9 cellular contexts compared by ENCODE assay signal in the genomic region with DNA sequence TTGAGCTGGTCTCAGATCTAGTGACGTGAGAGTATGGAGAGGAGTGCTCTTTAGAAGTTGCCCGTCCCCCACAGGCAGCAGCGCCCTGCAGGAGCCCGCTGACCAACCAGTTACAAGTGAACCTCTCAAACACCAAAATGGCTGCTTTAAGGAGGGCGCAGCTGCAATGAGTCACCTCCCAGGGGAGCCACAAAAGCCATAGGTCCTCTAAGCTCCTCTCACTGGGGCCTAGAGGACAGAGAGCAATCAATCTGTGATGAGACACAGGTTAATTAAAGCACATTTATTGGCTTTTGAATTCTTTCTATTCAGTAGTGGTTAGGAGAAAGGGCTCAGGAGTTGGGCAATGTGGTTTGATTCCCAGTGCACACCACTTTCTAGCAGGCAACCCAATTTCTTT. TPM values are rescaled to one million over a fixed set of nuclear protein-coding genes. Genes with fewer than 3 reads are reported as not detected.
DNase-seq lines count a peak whose midpoint lies in the region; ATAC-seq and TF ChIP-seq lines count a peak whose summit lies in the region.
"Had no signal": no experiment of that assay in that cellular context is flagged by ENCODE, and none has a peak within 500 bp of the region (broad histone marks: within the 10 kb centered on the region; RNA-seq: fewer than 3 reads in every experiment).

No MANE protein-coding gene starts in this region.

- H3K9me3 ChIP-seq in left ventricle myocardium inferior (replicated peaks) (no peaks in the 10 kb centered on the region), right cardiac atrium (ENCODE audit: control insufficient read depth, low read length) (no peaks in the 10 kb centered on the region)
- H3K9me3 ChIP-seq: right atrium auricular region had no signal

- H3K4me1 Mint-ChIP-seq in WTC11: peaks cover 48% of the 10 kb centered on the region

- H3K27me3 Mint-ChIP-seq in WTC11 (ENCODE audit: low read depth): no peaks in the 10 kb centered on the region
- H3K27me3 Mint-ChIP-seq: IgD-negative memory B cell had no signal

- H3K27ac Mint-ChIP-seq in WTC11: no peak overlapping the region
- H3K27ac Mint-ChIP-seq: IgD-negative memory B cell had no signal

- no peak for DNase-seq in left ventricle myocardium inferior
- no peak for DNase-seq in right cardiac atrium
- DNase-seq in WTC11 (ENCODE audit: low spot score): peak; percentile 20
- DNase-seq in cerebellar nuclear complex (lab: John Stamatoyannopoulos, UW): no peak
- no peak for DNase-seq in RPMI8226
- no peak for DNase-seq in D341Med (ENCODE audit: low spot score)
- DNase-seq: stimulated activated naive CD8-positive, alpha-beta T cell treated with anti-CD3 and anti-CD28 coated beads, Interleukin-15, Interleukin-2, amounts not matched to agents 100 U/mL and 50 U/mL, for 24 hours had no signal

- H3K36me3 ChIP-seq in left ventricle myocardium inferior: peaks cover 5% of the 10 kb centered on the region
- H3K36me3 ChIP-seq: right atrium auricular region had no signal

- no peak for TF ChIP-seq CTCF in left ventricle myocardium inferior (IDR thresholded peaks at IDR 0.05; ENCODE audit: borderline replicate concordance)
- no peak for TF ChIP-seq CTCF in WTC11 (IDR thresholded peaks at IDR 0.05)

- no peak overlapping the region for H3K4me3 ChIP-seq in left ventricle myocardium inferior
- no peak overlapping the region for H3K4me3 ChIP-seq in right cardiac atrium (ENCODE audit: low read length)
- H3K4me3 ChIP-seq: right atrium auricular region had no signal

- H3K27me3 ChIP-seq in left ventricle myocardium inferior (ENCODE audit: low read depth) (no peaks in the 10 kb centered on the region), right cardiac atrium (ENCODE audit: control insufficient read depth, insufficient read depth) (no peaks in the 10 kb centered on the region)
- H3K27me3 ChIP-seq: right atrium auricular region had no signal

- no peaks in the 10 kb centered on the region for H3K9me3 Mint-ChIP-seq in WTC11
- H3K9me3 Mint-ChIP-seq: IgD-negative memory B cell had no signal

- POLR2A ChIA-PET in WTC11 (lab: Charles Lee): no interaction called here

- no peak overlapping the region for H3K4me3 Mint-ChIP-seq in WTC11
- H3K4me3 Mint-ChIP-seq: IgD-negative memory B cell had no signal

- intact Hi-C loops in left ventricle myocardium inferior (cut with micrococcal nuclease): loop anchor here (10.0 kb wide), 1 partner anchor 150 kb away; no protein-coding TSS in a partner anchor
- intact Hi-C loops in right cardiac atrium (cut with DNase I): loop anchor here in 1 of 4 donors (10.0 kb wide), 1 partner anchor 90 kb away; a partner anchor contains a TSS

- H3K4me1 ChIP-seq in left ventricle myocardium inferior (peaks cover 60% of the 10 kb centered on the region), right cardiac atrium (ENCODE audit: control insufficient read depth, insufficient read depth, low read length) (peaks cover 8% of the 10 kb centered on the region)

- 90% methylated on average over 5 of the region's 5 CpGs for WGBS in right cardiac atrium

- ATAC-seq in right cardiac atrium (no peak), WTC11 (peak; percentile 32)
- ATAC-seq: stimulated activated naive CD8-positive, alpha-beta T cell treated with anti-CD3 and anti-CD28 coated beads, Interleukin-15, Interleukin-2, amounts not matched to agents 100 U/mL and 50 U/mL, for 24 hours had no signal

- H3K27ac ChIP-seq in left ventricle myocardium inferior (replicated peaks): peak overlapping the region; percentile 76
- no peak overlapping the region for H3K27ac ChIP-seq in right cardiac atrium (ENCODE audit: low read length)

- peaks cover 9% of the 10 kb centered on the region for H3K36me3 Mint-ChIP-seq in WTC11

- CTCF ChIA-PET in WTC11 (lab: Charles Lee): interaction anchor here (3.0 kb wide), 1 partner anchor 10 kb away, joined by 17 read pairs; no protein-coding TSS in a partner anchor

TF ChIP-seq in WTC11, 78 proteins besides CTCF, POLR2A, EP300 and RAD21 (continues in another document):
- TF ChIP-seq ZNF416 (CRISPR knock-in tag; IDR thresholded peaks at IDR 0.05) (no peak), ESRRA (CRISPR knock-in tag; IDR thresholded peaks at IDR 0.05; ENCODE audit: borderline replicate concordance) (no peak), HMGA2 (CRISPR knock-in tag; IDR thresholded peaks at IDR 0.05) (no peak), GABPB1 (CRISPR knock-in tag; IDR thresholded peaks at IDR 0.05) (no peak), IRF2 (CRISPR knock-in tag; IDR thresholded peaks at IDR 0.05; ENCODE audit: borderline replicate concordance, low read depth) (no peak)
- TF ChIP-seq, protein P1, sequence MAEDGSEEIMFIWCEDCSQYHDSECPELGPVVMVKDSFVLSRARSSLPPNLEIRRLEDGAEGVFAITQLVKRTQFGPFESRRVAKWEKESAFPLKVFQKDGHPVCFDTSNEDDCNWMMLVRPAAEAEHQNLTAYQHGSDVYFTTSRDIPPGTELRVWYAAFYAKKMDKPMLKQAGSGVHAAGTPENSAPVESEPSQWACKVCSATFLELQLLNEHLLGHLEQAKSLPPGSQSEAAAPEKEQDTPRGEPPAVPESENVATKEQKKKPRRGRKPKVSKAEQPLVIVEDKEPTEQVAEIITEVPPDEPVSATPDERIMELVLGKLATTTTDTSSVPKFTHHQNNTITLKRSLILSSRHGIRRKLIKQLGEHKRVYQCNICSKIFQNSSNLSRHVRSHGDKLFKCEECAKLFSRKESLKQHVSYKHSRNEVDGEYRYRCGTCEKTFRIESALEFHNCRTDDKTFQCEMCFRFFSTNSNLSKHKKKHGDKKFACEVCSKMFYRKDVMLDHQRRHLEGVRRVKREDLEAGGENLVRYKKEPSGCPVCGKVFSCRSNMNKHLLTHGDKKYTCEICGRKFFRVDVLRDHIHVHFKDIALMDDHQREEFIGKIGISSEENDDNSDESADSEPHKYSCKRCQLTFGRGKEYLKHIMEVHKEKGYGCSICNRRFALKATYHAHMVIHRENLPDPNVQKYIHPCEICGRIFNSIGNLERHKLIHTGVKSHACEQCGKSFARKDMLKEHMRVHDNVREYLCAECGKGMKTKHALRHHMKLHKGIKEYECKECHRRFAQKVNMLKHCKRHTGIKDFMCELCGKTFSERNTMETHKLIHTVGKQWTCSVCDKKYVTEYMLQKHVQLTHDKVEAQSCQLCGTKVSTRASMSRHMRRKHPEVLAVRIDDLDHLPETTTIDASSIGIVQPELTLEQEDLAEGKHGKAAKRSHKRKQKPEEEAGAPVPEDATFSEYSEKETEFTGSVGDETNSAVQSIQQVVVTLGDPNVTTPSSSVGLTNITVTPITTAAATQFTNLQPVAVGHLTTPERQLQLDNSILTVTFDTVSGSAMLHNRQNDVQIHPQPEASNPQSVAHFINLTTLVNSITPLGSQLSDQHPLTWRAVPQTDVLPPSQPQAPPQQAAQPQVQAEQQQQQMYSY (CRISPR knock-in tag; IDR thresholded peaks at IDR 0.05): no peak
- TF ChIP-seq, protein P2, sequence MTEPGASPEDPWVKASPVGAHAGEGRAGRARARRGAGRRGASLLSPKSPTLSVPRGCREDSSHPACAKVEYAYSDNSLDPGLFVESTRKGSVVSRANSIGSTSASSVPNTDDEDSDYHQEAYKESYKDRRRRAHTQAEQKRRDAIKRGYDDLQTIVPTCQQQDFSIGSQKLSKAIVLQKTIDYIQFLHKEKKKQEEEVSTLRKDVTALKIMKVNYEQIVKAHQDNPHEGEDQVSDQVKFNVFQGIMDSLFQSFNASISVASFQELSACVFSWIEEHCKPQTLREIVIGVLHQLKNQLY (CRISPR knock-in tag; IDR thresholded peaks at IDR 0.05): no peak
- TF ChIP-seq, protein P3, sequence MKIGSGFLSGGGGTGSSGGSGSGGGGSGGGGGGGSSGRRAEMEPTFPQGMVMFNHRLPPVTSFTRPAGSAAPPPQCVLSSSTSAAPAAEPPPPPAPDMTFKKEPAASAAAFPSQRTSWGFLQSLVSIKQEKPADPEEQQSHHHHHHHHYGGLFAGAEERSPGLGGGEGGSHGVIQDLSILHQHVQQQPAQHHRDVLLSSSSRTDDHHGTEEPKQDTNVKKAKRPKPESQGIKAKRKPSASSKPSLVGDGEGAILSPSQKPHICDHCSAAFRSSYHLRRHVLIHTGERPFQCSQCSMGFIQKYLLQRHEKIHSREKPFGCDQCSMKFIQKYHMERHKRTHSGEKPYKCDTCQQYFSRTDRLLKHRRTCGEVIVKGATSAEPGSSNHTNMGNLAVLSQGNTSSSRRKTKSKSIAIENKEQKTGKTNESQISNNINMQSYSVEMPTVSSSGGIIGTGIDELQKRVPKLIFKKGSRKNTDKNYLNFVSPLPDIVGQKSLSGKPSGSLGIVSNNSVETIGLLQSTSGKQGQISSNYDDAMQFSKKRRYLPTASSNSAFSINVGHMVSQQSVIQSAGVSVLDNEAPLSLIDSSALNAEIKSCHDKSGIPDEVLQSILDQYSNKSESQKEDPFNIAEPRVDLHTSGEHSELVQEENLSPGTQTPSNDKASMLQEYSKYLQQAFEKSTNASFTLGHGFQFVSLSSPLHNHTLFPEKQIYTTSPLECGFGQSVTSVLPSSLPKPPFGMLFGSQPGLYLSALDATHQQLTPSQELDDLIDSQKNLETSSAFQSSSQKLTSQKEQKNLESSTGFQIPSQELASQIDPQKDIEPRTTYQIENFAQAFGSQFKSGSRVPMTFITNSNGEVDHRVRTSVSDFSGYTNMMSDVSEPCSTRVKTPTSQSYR (CRISPR knock-in tag; IDR thresholded peaks at IDR 0.05): no peak
- TF ChIP-seq, protein P4, sequence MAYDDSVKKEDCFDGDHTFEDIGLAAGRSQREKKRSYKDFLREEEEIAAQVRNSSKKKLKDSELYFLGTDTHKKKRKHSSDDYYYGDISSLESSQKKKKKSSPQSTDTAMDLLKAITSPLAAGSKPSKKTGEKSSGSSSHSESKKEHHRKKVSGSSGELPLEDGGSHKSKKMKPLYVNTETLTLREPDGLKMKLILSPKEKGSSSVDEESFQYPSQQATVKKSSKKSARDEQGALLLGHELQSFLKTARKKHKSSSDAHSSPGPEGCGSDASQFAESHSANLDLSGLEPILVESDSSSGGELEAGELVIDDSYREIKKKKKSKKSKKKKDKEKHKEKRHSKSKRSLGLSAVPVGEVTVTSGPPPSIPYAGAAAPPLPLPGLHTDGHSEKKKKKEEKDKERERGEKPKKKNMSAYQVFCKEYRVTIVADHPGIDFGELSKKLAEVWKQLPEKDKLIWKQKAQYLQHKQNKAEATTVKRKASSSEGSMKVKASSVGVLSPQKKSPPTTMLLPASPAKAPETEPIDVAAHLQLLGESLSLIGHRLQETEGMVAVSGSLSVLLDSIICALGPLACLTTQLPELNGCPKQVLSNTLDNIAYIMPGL (CRISPR knock-in tag; IDR thresholded peaks at IDR 0.05): no peak

RNA-seq across cellular contexts. Expression of a gene that starts 15.5 kb away (rescaled TPM):
- total RNA-seq in left ventricle myocardium inferior (2.2 TPM), right cardiac atrium (under 1 TPM; 0.17 to 0.50 (median 0.39) TPM), WTC11 (2021) (0.32 to 0.66 TPM (median 0.34 TPM) in 3 replicates)
- 0.23 TPM for polyA plus RNA-seq in right cardiac atrium
- total RNA-seq: right atrium auricular region had no signal

RNA-seq across cellular contexts. Expression of a gene that starts 38.2 kb away (rescaled TPM):
- 146 TPM for total RNA-seq in left ventricle myocardium inferior
- total RNA-seq in right cardiac atrium: 100 to 1,000 TPM; 122 to 162 (median 155) TPM
- 170 TPM for polyA plus RNA-seq in right cardiac atrium
- 141 to 162 TPM (median 143 TPM) in 3 replicates for total RNA-seq in WTC11 (2021)

RNA-seq across cellular contexts. Expression of a gene that starts 56.1 kb away (rescaled TPM):
- total RNA-seq in left ventricle myocardium inferior (36.5 TPM), right cardiac atrium (10 to 100 TPM; 41.7 to 46.6 (median 44.9) TPM), WTC11 (2021) (32.8 to 38.2 TPM (median 35.1 TPM) in 3 replicates)
- 61.6 TPM for polyA plus RNA-seq in right cardiac atrium
